26 cellular contexts compared by ENCODE assay signal in genomic region chr2:27128810-27129571, GRCh38. TPM values are rescaled to one million over a fixed set of nuclear protein-coding genes. Genes with fewer than 3 reads are reported as not detected.
DNase-seq lines count a peak whose midpoint lies in the region; ATAC-seq and TF ChIP-seq lines count a peak whose summit lies in the region.
"Had no signal": no experiment of that assay in that cellular context is flagged by ENCODE, and none has a peak within 500 bp of the region (broad histone marks: within the 10 kb centered on the region; RNA-seq: fewer than 3 reads in every experiment).

No MANE protein-coding gene starts in this region.

- peaks cover 48% of the 10 kb centered on the region for H3K36me3 Mint-ChIP-seq in activated T-helper 17 cell treated with anti-CD3 and anti-CD28 coated beads, Interleukin-2, amount 50 U/mL, for 72 hours (ENCODE audit: low read depth)
- H3K36me3 Mint-ChIP-seq in nephron (ENCODE audit: low read depth) = peaks cover 31% of the 10 kb centered on the region

- no peak overlapping the region for H3K4me3 ChIP-seq in IMR-90 (ENCODE audit: insufficient read depth, low read depth, low read length)
- H3K4me3 ChIP-seq: cardiac muscle cell, pancreas had no signal

- H3K14ac ChIP-seq in IMR-90 (replicated peaks; ENCODE audit: low read depth, low read length) = no peak overlapping the region

- no peak overlapping the region for H3K4ac ChIP-seq in IMR-90 (ENCODE audit: low read depth, low read length)

- no peak overlapping the region for H2BK120ac ChIP-seq in IMR-90 (ENCODE audit: low read depth, low read length)

- no peaks in the 10 kb centered on the region for H3K9me3 ChIP-seq in IMR-90 (ENCODE audit: control insufficient read depth, insufficient read depth, low read length)
- H3K9me3 ChIP-seq: pancreas, SK-N-SH had no signal

- H3K27me3 Mint-ChIP-seq in activated T-helper 17 cell treated with anti-CD3 and anti-CD28 coated beads, Interleukin-2, amount 50 U/mL, for 72 hours = no peaks in the 10 kb centered on the region
- no peaks in the 10 kb centered on the region for H3K27me3 Mint-ChIP-seq in nephron (ENCODE audit: low read depth)
- H3K27me3 Mint-ChIP-seq: memory B cell had no signal

- H2BK20ac ChIP-seq in IMR-90 (ENCODE audit: low read depth, low read length) = no peak overlapping the region

- no peak overlapping the region for H2AFZ ChIP-seq in IMR-90 (replicated peaks; ENCODE audit: low read length, poor library complexity)

- peak overlapping the region; percentile 51 for H2AK9ac ChIP-seq in IMR-90 (replicated peaks; ENCODE audit: low read depth, low read length, poor library complexity)

- TF ChIP-seq CTCF in IMR-90 (conservative IDR thresholded peaks at IDR 0.05; ENCODE audit: low read depth, low read length) (no peak), nephron (IDR thresholded peaks at IDR 0.05; ENCODE audit: unreplicated experiment in 3 of 3) (no peak)

- no peak overlapping the region for H2BK5ac ChIP-seq in IMR-90 (ENCODE audit: low read depth, low read length, poor library complexity, severe bottlenecking)

- peaks cover 9% of the 10 kb centered on the region for H3K4me1 ChIP-seq in IMR-90 (ENCODE audit: control insufficient read depth, insufficient read depth, low read length)

- POLR2A ChIA-PET in IMR-90 (lab: Charles Lee; ENCODE audit: unreplicated experiment) = no interaction called here

- no peak overlapping the region for H4K91ac ChIP-seq in IMR-90 (ENCODE audit: insufficient read depth, low read depth, low read length)

- H3K79me1 ChIP-seq in IMR-90 (ENCODE audit: low read depth in 1 of 2, low read length in 2 of 2) = peaks cover 14 to 24% of the 10 kb centered on the region in 2 experiments

- H3K36me3 ChIP-seq in IMR-90 (ENCODE audit: control insufficient read depth, insufficient read depth, low read length) = peaks cover 34% of the 10 kb centered on the region

- H3K4me3 Mint-ChIP-seq in activated T-helper 17 cell treated with anti-CD3 and anti-CD28 coated beads, Interleukin-2, amount 50 U/mL, for 72 hours = no peak overlapping the region
- H3K4me3 Mint-ChIP-seq in nephron = peak overlapping the region in 2 of 3 experiments; percentile 26
- H3K4me3 Mint-ChIP-seq: HFFc6, memory B cell had no signal

- H3K9ac ChIP-seq in IMR-90 (ENCODE audit: low read depth, low read length) = no peak overlapping the region
- H3K9ac ChIP-seq: SK-N-SH had no signal

- H3K4me2 ChIP-seq in IMR-90 (ENCODE audit: low read depth, low read length) = no peak overlapping the region
- H3K4me2 ChIP-seq: SK-N-SH had no signal

- DNase-seq in IMR-90 = no peak
- DNase-seq in cardiac septum (ENCODE audit: low spot score) = no peak
- DNase-seq in pons (ENCODE audit: low spot score) = no peak
- DNase-seq in HuH-7.5 (ENCODE audit: low spot score) = no peak
- DNase-seq: activated CD4-positive, CD25-positive, alpha-beta regulatory T cell; activated naive CD4-positive, alpha-beta T cell; activated T-cell treated with anti-CD3 and anti-CD28 coated beads, Interleukin-2, amount 50 U/mL, for 1 hour; amygdala; COR-L47; head of caudate nucleus; HFFc6; left cardiac atrium; NCI-H187; pancreas; RPMI8226; SK-N-SH; trophoblast cell had no signal

- H2AK5ac ChIP-seq in IMR-90 (ENCODE audit: low read depth, low read length) = no peak overlapping the region

- in situ Hi-C loops in IMR-90 (cut with MboI; ENCODE audit: low sequenced_read_pairs) = no loop called here

- dilution Hi-C loops in IMR-90 (cut with HindIII; ENCODE audit: low sequenced_read_pairs, unreplicated experiment) = no loop called here

- WGBS in IMR-90 (ENCODE audit: extremely low coverage in 2 of 2, insufficient read length in 1 of 2), 2 experiments = 83% methylated on average over 6 of the region's 10 CpGs; no CpG with 5 or more reads in 1 of the 2 experiments

- CTCF ChIA-PET in IMR-90 (lab: Yijun Ruan, JAX) = interaction anchor here (0.6 to 1.1 kb wide), 2 partner anchors 9 to 174 kb away, joined by 3 read pairs; no protein-coding TSS in a partner anchor

- H3K9me1 ChIP-seq in IMR-90 (ENCODE audit: insufficient read depth, low read length) = peaks cover 11% of the 10 kb centered on the region

- intact Hi-C loops in IMR-90 (cut with micrococcal nuclease) = no loop called here
- intact Hi-C loops in cardiac septum (cut with DNase I) = no loop called here

- H4K20me1 ChIP-seq in IMR-90 (ENCODE audit: insufficient read depth, low read length) = peaks cover 15% of the 10 kb centered on the region

- no TSS peak for BruUV-seq in IMR-90 (replicated peaks; lab: Mats Ljungman, UMichigan)

- H3K9me3 Mint-ChIP-seq in activated T-helper 17 cell treated with anti-CD3 and anti-CD28 coated beads, Interleukin-2, amount 50 U/mL, for 72 hours = no peaks in the 10 kb centered on the region
- no peaks in the 10 kb centered on the region for H3K9me3 Mint-ChIP-seq in nephron
- H3K9me3 Mint-ChIP-seq: HFFc6, memory B cell had no signal

- peaks cover 10% of the 10 kb centered on the region for H3K4me1 Mint-ChIP-seq in activated T-helper 17 cell treated with anti-CD3 and anti-CD28 coated beads, Interleukin-2, amount 50 U/mL, for 72 hours
- H3K4me1 Mint-ChIP-seq in nephron = peaks cover 13% of the 10 kb centered on the region

- no peak for TF ChIP-seq RAD21 in IMR-90 (IDR thresholded peaks at IDR 0.05; ENCODE audit: low read length)

- no peak for TF ChIP-seq POLR2A in IMR-90 (IDR thresholded peaks at IDR 0.05; ENCODE audit: low read depth, low read length)

- H2BK15ac ChIP-seq in IMR-90 (ENCODE audit: low read depth, low read length) = no peak overlapping the region

- no peak overlapping the region for H3K56ac ChIP-seq in IMR-90 (ENCODE audit: extremely low read depth, insufficient read depth, low read length)

- no peak overlapping the region for H4K8ac ChIP-seq in IMR-90 (ENCODE audit: low read depth in 2 of 2, low read length in 2 of 2)

- peak overlapping the region; percentile 50 for H3K27ac Mint-ChIP-seq in activated T-helper 17 cell treated with anti-CD3 and anti-CD28 coated beads, Interleukin-2, amount 50 U/mL, for 72 hours
- H3K27ac Mint-ChIP-seq in nephron = no peak overlapping the region
- H3K27ac Mint-ChIP-seq: HFFc6 had no signal

- ATAC-seq in IMR-90 (ENCODE audit: low read depth) = no peak
- ATAC-seq in activated T-helper 17 cell treated with anti-CD3 and anti-CD28 coated beads, Interleukin-2, amount 50 U/mL, for 72 hours (replicated peaks) = no peak
- ATAC-seq: left cardiac atrium, pancreas, sciatic nerve had no signal

- peaks cover 3% of the 10 kb centered on the region for H3K27me3 ChIP-seq in IMR-90 (ENCODE audit: control insufficient read depth, insufficient read depth, low read length)
- H3K27me3 ChIP-seq: cardiac muscle cell, pancreas had no signal

- no peak overlapping the region for H3K27ac ChIP-seq in IMR-90 (ENCODE audit: insufficient read depth, low read length)
- H3K27ac ChIP-seq: cardiac muscle cell, pancreas had no signal

- H3K23ac ChIP-seq in IMR-90 (ENCODE audit: low read depth, low read length) = no peak overlapping the region

- no peak overlapping the region for H4K5ac ChIP-seq in IMR-90 (ENCODE audit: low read depth, low read length)

- no peak overlapping the region for H3K18ac ChIP-seq in IMR-90 (ENCODE audit: low read depth, low read length)

TF ChIP-seq in IMR-90, 13 proteins besides CTCF, POLR2A, EP300 and RAD21 (continues in another document):
- no peak for TF ChIP-seq CEBPB (IDR thresholded peaks at IDR 0.05; ENCODE audit: low read depth, low read length)
- no peak for TF ChIP-seq SMC3 (IDR thresholded peaks at IDR 0.05; ENCODE audit: low read depth, low read length)
- TF ChIP-seq MXI1 (IDR thresholded peaks at IDR 0.05; ENCODE audit: borderline replicate concordance, low read depth, low read length) = no peak
- no peak for TF ChIP-seq RFX5 (IDR thresholded peaks at IDR 0.05; ENCODE audit: low read depth, low read length)

RNA-seq across cellular contexts. Expression of gene ABHD1, which starts 5.4 kb away (rescaled TPM):
- total RNA-seq in IMR-90 (2012; rRNA removed) (not detected in 2 replicates), cardiac septum (1.1 TPM)
- polyA plus RNA-seq in IMR-90 (2012; rRNA removed) = 0.14 and 0.24 TPM in 2 replicates
- polyA plus RNA-seq in IMR-90 (2012; cell fraction: cytosol; rRNA removed) = 0.11 TPM in 1 of 2 replicates, not detected in the other
- 0.16 and 0.76 TPM in 2 replicates for polyA plus RNA-seq in IMR-90 (2012; cell fraction: nucleus; rRNA removed; ENCODE audit: low replicate concordance)
- under 1 TPM; 0.17 to 0.40 TPM for total RNA-seq in activated T-helper 17 cell treated with anti-CD3 and anti-CD28 coated beads, Interleukin-2, amount 50 U/mL, for 72 hours
- total RNA-seq: endothelial cell of umbilical vein, HFFc6, myocyte had no signal

RNA-seq across cellular contexts. Expression of gene PREB, which starts 5.4 kb away (rescaled TPM):
- total RNA-seq in IMR-90 (2012; rRNA removed) (36.1 and 38.9 TPM in 2 replicates), cardiac septum (40.4 TPM)
- 49.0 and 52.2 TPM in 2 replicates for polyA plus RNA-seq in IMR-90 (2012; rRNA removed)
- polyA plus RNA-seq in IMR-90 (2012; cell fraction: cytosol; rRNA removed) = 39.9 and 44.8 TPM in 2 replicates
- 60.6 and 87.6 TPM in 2 replicates for polyA plus RNA-seq in IMR-90 (2012; cell fraction: nucleus; rRNA removed; ENCODE audit: low replicate concordance)
- 10 to 100 TPM; 38.0 to 67.1 TPM for total RNA-seq in activated T-helper 17 cell treated with anti-CD3 and anti-CD28 coated beads, Interleukin-2, amount 50 U/mL, for 72 hours

RNA-seq across cellular contexts. Expression of gene CGREF1, which starts 10.1 kb away (rescaled TPM):
- total RNA-seq in IMR-90 (2012; rRNA removed) = 0.28 and 0.54 TPM in 2 replicates
- polyA plus RNA-seq in IMR-90 (2012; rRNA removed) = 1.3 TPM in 2 replicates
- 1.3 and 1.7 TPM in 2 replicates for polyA plus RNA-seq in IMR-90 (2012; cell fraction: cytosol; rRNA removed)
- polyA plus RNA-seq in IMR-90 (2012; cell fraction: nucleus; rRNA removed; ENCODE audit: low replicate concordance) = 2.0 and 2.1 TPM in 2 replicates
- total RNA-seq in activated T-helper 17 cell treated with anti-CD3 and anti-CD28 coated beads, Interleukin-2, amount 50 U/mL, for 72 hours = 1 to 10 TPM; 3.7 to 4.6 TPM
- total RNA-seq in cardiac septum = 0.48 TPM

RNA-seq across cellular contexts. Expression of gene PRR30, which starts 10.2 kb away (rescaled TPM):
- total RNA-seq in IMR-90 (2012; rRNA removed) (not detected in 2 replicates), cardiac septum (not detected)
- not detected in 2 replicates for polyA plus RNA-seq in IMR-90 (2012; rRNA removed)
- polyA plus RNA-seq in IMR-90 (2012; cell fraction: cytosol; rRNA removed) = not detected in 2 replicates
- not detected in 2 replicates for polyA plus RNA-seq in IMR-90 (2012; cell fraction: nucleus; rRNA removed; ENCODE audit: low replicate concordance)
- not detected for total RNA-seq in activated T-helper 17 cell treated with anti-CD3 and anti-CD28 coated beads, Interleukin-2, amount 50 U/mL, for 72 hours
- total RNA-seq: cardiac muscle cell, dermis microvascular lymphatic vessel endothelial cell, endothelial cell of umbilical vein, HFFc6, left cardiac atrium, LHCN-M2, myocyte, pancreas, sciatic nerve had no signal
- polyA plus RNA-seq: cardiac muscle cell, endothelial cell of umbilical vein, pancreas, SK-N-SH had no signal

RNA-seq across cellular contexts. Expression of gene TCF23, which starts 19.8 kb away (rescaled TPM):
- total RNA-seq in IMR-90 (2012; rRNA removed) (not detected in 2 replicates), cardiac septum (not detected)
- not detected in 2 replicates for polyA plus RNA-seq in IMR-90 (2012; rRNA removed)
- not detected in 2 replicates for polyA plus RNA-seq in IMR-90 (2012; cell fraction: cytosol; rRNA removed)
- polyA plus RNA-seq in IMR-90 (2012; cell fraction: nucleus; rRNA removed; ENCODE audit: low replicate concordance) = not detected in 2 replicates
- not detected for total RNA-seq in activated T-helper 17 cell treated with anti-CD3 and anti-CD28 coated beads, Interleukin-2, amount 50 U/mL, for 72 hours
- total RNA-seq: cardiac muscle cell, dermis microvascular lymphatic vessel endothelial cell, endothelial cell of umbilical vein, HFFc6, LHCN-M2, myocyte, sciatic nerve had no signal
- polyA plus RNA-seq: cardiac muscle cell, endothelial cell of umbilical vein, pancreas, SK-N-SH had no signal
